In genomic region chr6:136288566-136289326, GRCh38 we compare ENCODE assay signal across 1 cellular context.
A peak's percentile ranks its signal among the peaks of the same experiment; 100 is the strongest.
TF ChIP-seq lines count a peak whose summit lies in the region.

No MANE protein-coding gene starts in this region.

TF ChIP-seq in HepG2, 621 proteins besides CTCF, POLR2A, EP300 and RAD21 (continued from another document):
- TF ChIP-seq GRHL1 (CRISPR knock-in tag; conservative IDR thresholded peaks at IDR 0.05): no peak
- TF ChIP-seq, protein P1, sequence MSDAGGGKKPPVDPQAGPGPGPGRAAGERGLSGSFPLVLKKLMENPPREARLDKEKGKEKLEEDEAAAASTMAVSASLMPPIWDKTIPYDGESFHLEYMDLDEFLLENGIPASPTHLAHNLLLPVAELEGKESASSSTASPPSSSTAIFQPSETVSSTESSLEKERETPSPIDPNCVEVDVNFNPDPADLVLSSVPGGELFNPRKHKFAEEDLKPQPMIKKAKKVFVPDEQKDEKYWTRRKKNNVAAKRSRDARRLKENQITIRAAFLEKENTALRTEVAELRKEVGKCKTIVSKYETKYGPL (CRISPR knock-in tag; IDR thresholded peaks at IDR 0.05): no peak
- no peak for TF ChIP-seq BRCA1 (CRISPR knock-in tag; IDR thresholded peaks at IDR 0.05)
- TF ChIP-seq ZNF12 (CRISPR knock-in tag; IDR thresholded peaks at IDR 0.05): peak; percentile 41; the same call in 1 of the 2 replicates
- TF ChIP-seq JUNB (CRISPR knock-in tag; IDR thresholded peaks at IDR 0.05; ENCODE audit: borderline replicate concordance): no peak
- TF ChIP-seq ETV6 (CRISPR knock-in tag; conservative IDR thresholded peaks at IDR 0.05): 0 out of 2 replicates have a peak, but pooled peaks have one; percentile 17
- TF ChIP-seq RARG (CRISPR knock-in tag; IDR thresholded peaks at IDR 0.05; ENCODE audit: low read depth): no peak
- TF ChIP-seq KLF15 (CRISPR knock-in tag; IDR thresholded peaks at IDR 0.05; ENCODE audit: borderline replicate concordance): no peak
- no peak for TF ChIP-seq ZNF7 (CRISPR knock-in tag; IDR thresholded peaks at IDR 0.05)
- no peak for TF ChIP-seq PPARG (CRISPR knock-in tag; conservative IDR thresholded peaks at IDR 0.05)
- 0 out of 2 replicates have a peak, but pooled peaks have one; percentile 23 for TF ChIP-seq ZNF263 (CRISPR knock-in tag; IDR thresholded peaks at IDR 0.05)
- 0 out of 2 replicates have a peak, but pooled peaks have one; percentile 12 for TF ChIP-seq MLLT10 (CRISPR knock-in tag; IDR thresholded peaks at IDR 0.05)
- peak; percentile 11; the same call in 1 of the 2 replicates for TF ChIP-seq KDM5B (CRISPR knock-in tag; IDR thresholded peaks at IDR 0.05; ENCODE audit: borderline replicate concordance)
- no peak for TF ChIP-seq ZNF282 (IDR thresholded peaks at IDR 0.05; ENCODE audit: partially characterized antibody)
- TF ChIP-seq RBM22 (optimal IDR thresholded peaks at IDR 0.05; ENCODE audit: low read length): peak; percentile 89
- TF ChIP-seq, protein P2, sequence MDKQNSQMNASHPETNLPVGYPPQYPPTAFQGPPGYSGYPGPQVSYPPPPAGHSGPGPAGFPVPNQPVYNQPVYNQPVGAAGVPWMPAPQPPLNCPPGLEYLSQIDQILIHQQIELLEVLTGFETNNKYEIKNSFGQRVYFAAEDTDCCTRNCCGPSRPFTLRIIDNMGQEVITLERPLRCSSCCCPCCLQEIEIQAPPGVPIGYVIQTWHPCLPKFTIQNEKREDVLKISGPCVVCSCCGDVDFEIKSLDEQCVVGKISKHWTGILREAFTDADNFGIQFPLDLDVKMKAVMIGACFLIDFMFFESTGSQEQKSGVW (CRISPR knock-in tag; IDR thresholded peaks at IDR 0.05; ENCODE audit: borderline replicate concordance): no peak
- TF ChIP-seq ZGPAT (CRISPR knock-in tag; IDR thresholded peaks at IDR 0.05): no peak
- no peak for TF ChIP-seq HNRNPUL1 (IDR thresholded peaks at IDR 0.05; ENCODE audit: low read depth, low read length)
- TF ChIP-seq, protein P3, sequence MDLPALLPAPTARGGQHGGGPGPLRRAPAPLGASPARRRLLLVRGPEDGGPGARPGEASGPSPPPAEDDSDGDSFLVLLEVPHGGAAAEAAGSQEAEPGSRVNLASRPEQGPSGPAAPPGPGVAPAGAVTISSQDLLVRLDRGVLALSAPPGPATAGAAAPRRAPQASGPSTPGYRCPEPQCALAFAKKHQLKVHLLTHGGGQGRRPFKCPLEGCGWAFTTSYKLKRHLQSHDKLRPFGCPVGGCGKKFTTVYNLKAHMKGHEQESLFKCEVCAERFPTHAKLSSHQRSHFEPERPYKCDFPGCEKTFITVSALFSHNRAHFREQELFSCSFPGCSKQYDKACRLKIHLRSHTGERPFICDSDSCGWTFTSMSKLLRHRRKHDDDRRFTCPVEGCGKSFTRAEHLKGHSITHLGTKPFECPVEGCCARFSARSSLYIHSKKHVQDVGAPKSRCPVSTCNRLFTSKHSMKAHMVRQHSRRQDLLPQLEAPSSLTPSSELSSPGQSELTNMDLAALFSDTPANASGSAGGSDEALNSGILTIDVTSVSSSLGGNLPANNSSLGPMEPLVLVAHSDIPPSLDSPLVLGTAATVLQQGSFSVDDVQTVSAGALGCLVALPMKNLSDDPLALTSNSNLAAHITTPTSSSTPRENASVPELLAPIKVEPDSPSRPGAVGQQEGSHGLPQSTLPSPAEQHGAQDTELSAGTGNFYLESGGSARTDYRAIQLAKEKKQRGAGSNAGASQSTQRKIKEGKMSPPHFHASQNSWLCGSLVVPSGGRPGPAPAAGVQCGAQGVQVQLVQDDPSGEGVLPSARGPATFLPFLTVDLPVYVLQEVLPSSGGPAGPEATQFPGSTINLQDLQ (CRISPR knock-in tag; IDR thresholded peaks at IDR 0.05): no peak
- TF ChIP-seq TCF12 (IDR thresholded peaks at IDR 0.05): no peak
- TF ChIP-seq TCF12 (CRISPR knock-in tag; IDR thresholded peaks at IDR 0.05): no peak
- no peak for TF ChIP-seq KAT2B (IDR thresholded peaks at IDR 0.05; ENCODE audit: borderline replicate concordance, low read depth, low read length)
- peak; percentile 33; the same call in 1 of the 2 replicates for TF ChIP-seq ZNF629 (CRISPR knock-in tag; conservative IDR thresholded peaks at IDR 0.05)
- TF ChIP-seq, protein P4, sequence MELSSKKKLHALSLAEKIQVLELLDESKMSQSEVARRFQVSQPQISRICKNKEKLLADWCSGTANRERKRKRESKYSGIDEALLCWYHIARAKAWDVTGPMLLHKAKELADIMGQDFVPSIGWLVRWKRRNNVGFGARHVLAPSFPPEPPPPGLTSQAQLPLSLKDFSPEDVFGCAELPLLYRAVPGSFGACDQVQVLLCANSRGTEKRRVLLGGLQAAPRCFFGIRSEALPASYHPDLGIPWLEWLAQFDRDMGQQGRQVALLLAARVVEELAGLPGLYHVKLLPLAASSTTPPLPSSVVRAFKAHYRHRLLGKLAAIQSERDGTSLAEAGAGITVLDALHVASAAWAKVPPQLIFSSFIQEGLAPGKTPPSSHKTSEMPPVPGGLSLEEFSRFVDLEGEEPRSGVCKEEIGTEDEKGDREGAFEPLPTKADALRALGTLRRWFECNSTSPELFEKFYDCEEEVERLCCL (CRISPR knock-in tag; IDR thresholded peaks at IDR 0.05; ENCODE audit: borderline replicate concordance): no peak; the same call in 1 of the 2 replicates
- TF ChIP-seq ZFYVE20 (CRISPR knock-in tag; IDR thresholded peaks at IDR 0.05; ENCODE audit: borderline replicate concordance, low read depth): no peak
- no peak; the same call in 1 of the 2 replicates for TF ChIP-seq ZNF790 (CRISPR knock-in tag; IDR thresholded peaks at IDR 0.05; ENCODE audit: borderline replicate concordance)
- no peak for TF ChIP-seq ZNF550 (CRISPR knock-in tag; IDR thresholded peaks at IDR 0.05; ENCODE audit: borderline replicate concordance)
- peak; percentile 56; the same call in 1 of the 2 replicates for TF ChIP-seq FUBP1 (CRISPR knock-in tag; IDR thresholded peaks at IDR 0.05; ENCODE audit: borderline replicate concordance)
- peak; percentile 17; the same call in 1 of the 2 replicates for TF ChIP-seq ETV5 (CRISPR knock-in tag; IDR thresholded peaks at IDR 0.05; ENCODE audit: borderline replicate concordance)
- TF ChIP-seq ZBTB49 (CRISPR knock-in tag; IDR thresholded peaks at IDR 0.05; ENCODE audit: borderline replicate concordance): no peak
- TF ChIP-seq MED13 (CRISPR knock-in tag; IDR thresholded peaks at IDR 0.05): no peak
- no peak for TF ChIP-seq THAP11 (CRISPR knock-in tag; IDR thresholded peaks at IDR 0.05)
- TF ChIP-seq ZNF468 (CRISPR knock-in tag; IDR thresholded peaks at IDR 0.05): no peak
- peak; percentile 73; the same call in 1 of the 2 replicates for TF ChIP-seq SAP130 (CRISPR knock-in tag; IDR thresholded peaks at IDR 0.05; ENCODE audit: low read depth)
- no peak for TF ChIP-seq PCBP1 (IDR thresholded peaks at IDR 0.05; ENCODE audit: borderline replicate concordance, low read depth, low read length)
- no peak for TF ChIP-seq ZNF644 (CRISPR knock-in tag; IDR thresholded peaks at IDR 0.05; ENCODE audit: low read depth)
- TF ChIP-seq REL (CRISPR knock-in tag; conservative IDR thresholded peaks at IDR 0.05): no peak
- no peak for TF ChIP-seq SRY (CRISPR knock-in tag; IDR thresholded peaks at IDR 0.05)
